8 cellular contexts compared by ENCODE assay signal in genomic region chr1:61084560-61084991, GRCh38. TPM values are rescaled to one million over a fixed set of nuclear protein-coding genes. Genes with fewer than 3 reads are reported as not detected.
DNase-seq lines count a peak whose midpoint lies in the region; ATAC-seq and TF ChIP-seq lines count a peak whose summit lies in the region.

No MANE protein-coding gene starts in this region.

- peak overlapping the region; percentile 89; the same call in 1 of the 2 replicates for H3K9ac ChIP-seq in OCI-LY1 (ENCODE audit: low read length)

- no peak overlapping the region for H3K27ac ChIP-seq in CD4-positive, CD25-positive, alpha-beta regulatory T cell (ENCODE audit: insufficient read depth, low read length, poor library complexity, severe bottlenecking)
- peak overlapping the region; percentile 15 for H3K27ac ChIP-seq in OCI-LY1 (ENCODE audit: low read depth, low read length, poor library complexity, severe bottlenecking)
- no peak overlapping the region for H3K27ac ChIP-seq in brain microvascular endothelial cell

- no peaks in the 10 kb centered on the region for H3K9me3 ChIP-seq in CD4-positive, CD25-positive, alpha-beta regulatory T cell (ENCODE audit: control insufficient read depth in 2 of 2, low read length in 2 of 2)
- H3K9me3 ChIP-seq in OCI-LY1 (ENCODE audit: low read length): no peaks in the 10 kb centered on the region

- H3K4me1 Mint-ChIP-seq in CD4-positive, CD25-positive, alpha-beta regulatory T cell: peaks cover 7 to 34% (median 21%) of the 10 kb centered on the region in 4 donors
- H3K4me1 Mint-ChIP-seq in nephron: peaks cover 70% of the 10 kb centered on the region
- H3K4me1 Mint-ChIP-seq in stimulated activated naive B cell treated with anti-CD40 and anti-IgM and Interleukin-4, amounts not matched to agents 10 μg/mL and 1 μg/mL and 100 μg/mL, for 72 hours: peaks cover 10 to 13% of the 10 kb centered on the region in 2 donors

- no peak for DNase-seq in CD4-positive, CD25-positive, alpha-beta regulatory T cell
- DNase-seq in dermis blood vessel endothelial cell: peak; percentile 28
- DNase-seq in stimulated activated naive B cell treated with anti-CD40 and anti-IgM and Interleukin-4, amounts not matched to agents 10 μg/mL and 1 μg/mL and 100 μg/mL, for 72 hours: no peak
- DNase-seq in brain microvascular endothelial cell: no peak

- H3K9me2 ChIP-seq in OCI-LY1 (ENCODE audit: low read depth, low read length): no peaks in the 10 kb centered on the region

- H3K4me3 Mint-ChIP-seq in CD4-positive, CD25-positive, alpha-beta regulatory T cell: peak overlapping the region; percentile 87 to 95 (median 90)
- peak overlapping the region; percentile 93 to 100 (median 99) for H3K4me3 Mint-ChIP-seq in nephron
- no peak overlapping the region for H3K4me3 Mint-ChIP-seq in stimulated activated naive B cell treated with anti-CD40 and anti-IgM and Interleukin-4, amounts not matched to agents 10 μg/mL and 1 μg/mL and 100 μg/mL, for 72 hours

- H3K27ac Mint-ChIP-seq in CD4-positive, CD25-positive, alpha-beta regulatory T cell: peak overlapping the region in 1 of 3 donors; percentile 60
- peak overlapping the region; percentile 99 to 100 (median 99) for H3K27ac Mint-ChIP-seq in nephron
- no peak overlapping the region for H3K27ac Mint-ChIP-seq in stimulated activated naive B cell treated with anti-CD40 and anti-IgM and Interleukin-4, amounts not matched to agents 10 μg/mL and 1 μg/mL and 100 μg/mL, for 72 hours

- in situ Hi-C loops in brain microvascular endothelial cell (cut with HindIII; ENCODE audit: low pct_ligation_motif_present, low sequenced_read_pairs): no loop called here

- peaks cover 70% of the 10 kb centered on the region for H3K27me3 Mint-ChIP-seq in CD4-positive, CD25-positive, alpha-beta regulatory T cell
- peaks cover 36% of the 10 kb centered on the region for H3K27me3 Mint-ChIP-seq in nephron (ENCODE audit: low read depth)
- H3K27me3 Mint-ChIP-seq in stimulated activated naive B cell treated with anti-CD40 and anti-IgM and Interleukin-4, amounts not matched to agents 10 μg/mL and 1 μg/mL and 100 μg/mL, for 72 hours: peaks cover 30 to 38% of the 10 kb centered on the region in 2 donors

- no peak for TF ChIP-seq CTCF in OCI-LY1 (IDR thresholded peaks at IDR 0.05; ENCODE audit: low read length)
- TF ChIP-seq CTCF in nephron (IDR thresholded peaks at IDR 0.05; ENCODE audit: unreplicated experiment in 3 of 3): no peak
- TF ChIP-seq CTCF in brain microvascular endothelial cell (IDR thresholded peaks at IDR 0.05; ENCODE audit: low read depth, low read length, missing control alignments): no peak

- peaks cover 24% of the 10 kb centered on the region for H3K27me3 ChIP-seq in CD4-positive, CD25-positive, alpha-beta regulatory T cell (ENCODE audit: control insufficient read depth, insufficient read depth, low read length)
- H3K27me3 ChIP-seq in OCI-LY1 (ENCODE audit: insufficient read depth, low read length) (no peaks in the 10 kb centered on the region), brain microvascular endothelial cell (replicated peaks) (no peaks in the 10 kb centered on the region)

- no peaks in the 10 kb centered on the region for H3K36me3 Mint-ChIP-seq in CD4-positive, CD25-positive, alpha-beta regulatory T cell
- peaks cover 27% of the 10 kb centered on the region for H3K36me3 Mint-ChIP-seq in nephron (ENCODE audit: low read depth)
- H3K36me3 Mint-ChIP-seq in stimulated activated naive B cell treated with anti-CD40 and anti-IgM and Interleukin-4, amounts not matched to agents 10 μg/mL and 1 μg/mL and 100 μg/mL, for 72 hours: peaks cover 0 to 2% of the 10 kb centered on the region in 2 donors

- no peaks in the 10 kb centered on the region for H3K36me3 ChIP-seq in CD4-positive, CD25-positive, alpha-beta regulatory T cell (ENCODE audit: control insufficient read depth, insufficient read depth, low read length)
- H3K36me3 ChIP-seq in OCI-LY1 (ENCODE audit: insufficient read depth, low read length) (peaks cover 21% of the 10 kb centered on the region), brain microvascular endothelial cell (replicated peaks) (no peaks in the 10 kb centered on the region)

- peaks cover 51% of the 10 kb centered on the region for H3K79me2 ChIP-seq in OCI-LY1 (ENCODE audit: insufficient read depth, low read length)

- ATAC-seq in CD4-positive, CD25-positive, alpha-beta regulatory T cell (ENCODE audit: low read depth in 2 of 2): no peak
- no peak for ATAC-seq in stimulated activated naive B cell treated with anti-CD40 and anti-IgM and Interleukin-4, amounts not matched to agents 10 μg/mL and 1 μg/mL and 100 μg/mL, for 72 hours (replicated peaks)
- ATAC-seq in HG03460 (IDR thresholded peaks at IDR 0.05; ENCODE audit: unreplicated experiment) (no peak), HG02798 (IDR thresholded peaks at IDR 0.05; ENCODE audit: poor library complexity, unreplicated experiment) (no peak)

- peaks cover under 1% of the 10 kb centered on the region; the same call in 1 of the 2 replicates for H3F3A ChIP-seq in OCI-LY1 (ENCODE audit: insufficient read depth, low read length)

- H4K20me1 ChIP-seq in OCI-LY1 (ENCODE audit: insufficient read depth, low read length): no peaks in the 10 kb centered on the region

- peaks cover 28% of the 10 kb centered on the region for H3K4me1 ChIP-seq in CD4-positive, CD25-positive, alpha-beta regulatory T cell (ENCODE audit: control insufficient read depth, insufficient read depth, low read length, poor library complexity, severe bottlenecking)
- H3K4me1 ChIP-seq in OCI-LY1 (ENCODE audit: insufficient read depth, low read length, severe bottlenecking): peaks cover 55% of the 10 kb centered on the region

- H2AFZ ChIP-seq in OCI-LY1 (ENCODE audit: low read length): no peak overlapping the region

- peak overlapping the region; percentile 70 for H3K4me2 ChIP-seq in OCI-LY1 (ENCODE audit: low read length)

- peaks cover 0 to 4% (median 0%) of the 10 kb centered on the region in 7 donors for H3K9me3 Mint-ChIP-seq in CD4-positive, CD25-positive, alpha-beta regulatory T cell
- H3K9me3 Mint-ChIP-seq in nephron: no peaks in the 10 kb centered on the region
- H3K9me3 Mint-ChIP-seq in stimulated activated naive B cell treated with anti-CD40 and anti-IgM and Interleukin-4, amounts not matched to agents 10 μg/mL and 1 μg/mL and 100 μg/mL, for 72 hours: no peaks in the 10 kb centered on the region

- H3K4me3 ChIP-seq in CD4-positive, CD25-positive, alpha-beta regulatory T cell (ENCODE audit: low read depth, low read length): no peak overlapping the region
- peak overlapping the region; percentile 97 for H3K4me3 ChIP-seq in OCI-LY1 (ENCODE audit: low read depth, low read length, poor library complexity, severe bottlenecking)
- no peak overlapping the region for H3K4me3 ChIP-seq in brain microvascular endothelial cell (ENCODE audit: low read depth, low read length)

RNA-seq across cellular contexts. Expression of gene NFIA, which starts 2.2 kb away (rescaled TPM):
- total RNA-seq in CD4-positive, CD25-positive, alpha-beta regulatory T cell: 1.5 TPM
- 1 to 10 TPM in 3 of 4 donors, under 1 TPM in 1; 0.86 to 3.9 (median 2.1) TPM for polyA plus RNA-seq in CD4-positive, CD25-positive, alpha-beta regulatory T cell
- 12.4 and 23.2 TPM in 2 replicates for total RNA-seq in dermis blood vessel endothelial cell

Comparison
In these comparisons a context has a peak if more than half of its experiments do, and no peak if none do; other contexts are left out.
1. H3K4me3 Mint-ChIP-seq: peak in CD4-positive, CD25-positive, alpha-beta regulatory T cell (4 of 4) and nephron (3 of 3); none in stimulated activated naive B cell treated with anti-CD40 and anti-IgM and Interleukin-4, amounts not matched to agents 10 μg/mL and 1 μg/mL and 100 μg/mL, for 72 hours (0 of 2).